In genomic region chr6:14732845-14733757, GRCh38 we compare ENCODE assay signal across 8 cellular contexts.
DNase-seq lines count a peak whose midpoint lies in the region; ATAC-seq and TF ChIP-seq lines count a peak whose summit lies in the region.

No MANE protein-coding gene starts in this region.

- no peak overlapping the region for H3K4me3 ChIP-seq in gastrocnemius medialis

- peaks cover 75 to 82% of the 10 kb centered on the region in 2 donors for H3K4me1 Mint-ChIP-seq in immature natural killer cell

- peaks cover 0 to 9% (median 3%) of the 10 kb centered on the region in 6 donors for H3K9me3 Mint-ChIP-seq in immature natural killer cell

- H3K9me3 ChIP-seq in gastrocnemius medialis = no peaks in the 10 kb centered on the region

- TF ChIP-seq POLR2A in gastrocnemius medialis (IDR thresholded peaks at IDR 0.05) = no peak

- H3K27me3 Mint-ChIP-seq in immature natural killer cell (ENCODE audit: low read depth in 3 of 3) = peaks cover 3 to 15% (median 4%) of the 10 kb centered on the region in 3 donors

- intact Hi-C loops in Right ventricle myocardium inferior (cut with DNase I) = no loop called here
- intact Hi-C loops in gastrocnemius medialis (cut with DNase I; ENCODE audit: low total_unique reads) = no loop called here

- H3K36me3 ChIP-seq in gastrocnemius medialis = no peaks in the 10 kb centered on the region

- no peak overlapping the region for H3K27ac ChIP-seq in gastrocnemius medialis

- peak overlapping the region; percentile 27 to 50 (median 35) for H3K4me3 Mint-ChIP-seq in immature natural killer cell

- no peaks in the 10 kb centered on the region for H3K4me1 ChIP-seq in gastrocnemius medialis

- H3K36me3 Mint-ChIP-seq in immature natural killer cell = peaks cover 0 to 9% (median 0%) of the 10 kb centered on the region in 3 donors

- H3K27ac Mint-ChIP-seq in immature natural killer cell = peak overlapping the region; percentile 6 to 93 (median 38)

- no peak for TF ChIP-seq CTCF in gastrocnemius medialis (IDR thresholded peaks at IDR 0.05 in 4 of 5, conservative IDR thresholded peaks at IDR 0.05 in 1 of 5)

- H3K27me3 ChIP-seq in gastrocnemius medialis = no peaks in the 10 kb centered on the region

- in situ Hi-C loops in gastrocnemius medialis (cut with MboI; ENCODE audit: low sequenced_read_pairs in 4 of 4) = no loop called here

- ATAC-seq in Right ventricle myocardium inferior (no peak), gastrocnemius medialis (no peak)

- peak; percentile 48 for DNase-seq in stimulated activated CD4-positive, alpha-beta T cell treated with anti-CD3 and anti-CD28 coated beads, Interleukin-12 subunit alpha, Interleukin-12 subunit beta, amount 100 ng/mL, for 4 hours
- DNase-seq in stimulated activated CD4-positive, alpha-beta T cell treated with anti-CD3 and anti-CD28 coated beads, Interleukin-2, amount 100 ng/mL, for 48 hours = no peak
- DNase-seq in activated T-cell treated with anti-CD3 and anti-CD28 coated beads, Interleukin-2, amount 50 U/mL, for 48 hours = peak; percentile 79 to 83
- no peak for DNase-seq in immature natural killer cell
- DNase-seq in effector CD4-positive, alpha-beta T cell = no peak
- DNase-seq in Right ventricle myocardium inferior (ENCODE audit: missing footprints) = no peak
- no peak for DNase-seq in gastrocnemius medialis
- DNase-seq in NCI-H146 treated with DMSO at 0.1 percent for 48 hours (lab: John Stamatoyannopoulos, UW; ENCODE audit: unreplicated experiment) = no peak

Comparison
In these comparisons a context has a peak if more than half of its experiments do, and no peak if none do; other contexts are left out.
1. DNase-seq: peak in stimulated activated CD4-positive, alpha-beta T cell treated with anti-CD3 and anti-CD28 coated beads, Interleukin-12 subunit alpha, Interleukin-12 subunit beta, amount 100 ng/mL, for 4 hours (single experiment) and activated T-cell treated with anti-CD3 and anti-CD28 coated beads, Interleukin-2, amount 50 U/mL, for 48 hours (2 of 2); none in stimulated activated CD4-positive, alpha-beta T cell treated with anti-CD3 and anti-CD28 coated beads, Interleukin-2, amount 100 ng/mL, for 48 hours (0 of 2), immature natural killer cell (0 of 3), effector CD4-positive, alpha-beta T cell (single experiment), Right ventricle myocardium inferior (single experiment), gastrocnemius medialis (0 of 2) and NCI-H146 treated with DMSO at 0.1 percent for 48 hours (single experiment).